In the genomic region with DNA sequence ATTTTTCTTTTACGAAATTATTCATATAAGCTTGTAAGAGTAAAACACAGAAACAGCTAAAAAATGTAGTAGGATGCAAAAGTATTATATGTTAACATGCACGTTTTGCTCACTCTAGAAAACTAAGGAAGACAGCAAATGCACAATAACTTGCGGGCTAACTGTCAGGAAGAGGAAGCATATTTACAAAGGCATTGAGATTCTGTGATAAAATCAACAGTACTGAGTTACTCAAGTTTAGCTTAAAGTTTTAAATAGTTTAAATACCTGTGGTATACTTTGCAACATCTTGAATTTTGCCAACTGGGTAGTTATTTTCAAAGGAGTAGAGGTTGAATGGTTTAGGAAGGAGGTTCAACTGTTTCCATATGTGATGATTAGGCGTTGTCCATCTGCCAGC, we compare ENCODE assay signal across 25 cellular contexts. TPM values are rescaled to one million over a fixed set of nuclear protein-coding genes. Genes with fewer than 3 reads are reported as not detected.
DNase-seq lines count a peak whose midpoint lies in the region; ATAC-seq and TF ChIP-seq lines count a peak whose summit lies in the region.
"Had no signal": no experiment of that assay in that cellular context is flagged by ENCODE, and none has a peak within 500 bp of the region (broad histone marks: within the 10 kb centered on the region; RNA-seq: fewer than 3 reads in every experiment).

No MANE protein-coding gene starts in this region.

- no peaks in the 10 kb centered on the region for H3K27me3 ChIP-seq in GM23248 (replicated peaks; ENCODE audit: insufficient read depth)
- H3K27me3 ChIP-seq in naive thymus-derived CD4-positive, alpha-beta T cell (ENCODE audit: control insufficient read depth in 2 of 2, insufficient read depth in 2 of 2, low read length in 2 of 2) = no peaks in the 10 kb centered on the region
- no peaks in the 10 kb centered on the region for H3K27me3 ChIP-seq in mammary epithelial cell (ENCODE audit: insufficient read depth, low read length)
- H3K27me3 ChIP-seq: SJSA1 had no signal

- no peak overlapping the region for H2AFZ ChIP-seq in GM23248
- H2AFZ ChIP-seq in mammary epithelial cell (ENCODE audit: low read depth, low read length) = no peak overlapping the region

- no peak for ATAC-seq in naive thymus-derived CD4-positive, alpha-beta T cell
- no peak for ATAC-seq in stimulated activated effector memory CD8-positive, alpha-beta T cell treated with anti-CD3 and anti-CD28 coated beads, Interleukin-12 subunit alpha, Interleukin-12 subunit beta, amount 100 ng/mL, for 72 hours
- ATAC-seq: A549, Right ventricle myocardium inferior had no signal

- H3K36me3 ChIP-seq in GM23248 (ENCODE audit: low read depth) = no peaks in the 10 kb centered on the region
- H3K36me3 ChIP-seq in naive thymus-derived CD4-positive, alpha-beta T cell (ENCODE audit: control insufficient read depth in 2 of 3, insufficient read depth in 3 of 3, low read length in 3 of 3) = no peaks in the 10 kb centered on the region
- H3K36me3 ChIP-seq in mammary epithelial cell (ENCODE audit: insufficient read depth, low read length) = no peaks in the 10 kb centered on the region
- H3K36me3 ChIP-seq: SJSA1 had no signal

- H3K36me3 Mint-ChIP-seq in activated naive CD8-positive, alpha-beta T cell = peaks cover 8% of the 10 kb centered on the region
- H3K36me3 Mint-ChIP-seq in activated naive CD8-positive, alpha-beta T cell treated with anti-CD3 and anti-CD28 coated beads for 36 hours = peaks cover 32% of the 10 kb centered on the region
- peaks cover 0 to 16% (median 11%) of the 10 kb centered on the region in 5 donors for H3K36me3 Mint-ChIP-seq in naive thymus-derived CD4-positive, alpha-beta T cell
- H3K36me3 Mint-ChIP-seq in stimulated activated effector memory CD8-positive, alpha-beta T cell treated with anti-CD3 and anti-CD28 coated beads, Interleukin-12 subunit alpha, Interleukin-12 subunit beta, amount 100 ng/mL, for 72 hours = peaks cover 62% of the 10 kb centered on the region

- in situ Hi-C loops in GM23248 (cut with MboI) (loop anchor here (10.0 to 25.0 kb wide), 2 partner anchors 96 to 169 kb away; no protein-coding TSS in a partner anchor), mammary epithelial cell (cut with MboI; ENCODE audit: low sequenced_read_pairs in 2 of 2) (loop anchor here in 1 of 2 donors (25.0 kb wide), 1 partner anchor 171 kb away; no protein-coding TSS in a partner anchor)

- no peak overlapping the region for H3K4me3 ChIP-seq in GM23248
- H3K4me3 ChIP-seq in naive thymus-derived CD4-positive, alpha-beta T cell (ENCODE audit: low read length) = no peak overlapping the region
- no peak overlapping the region for H3K4me3 ChIP-seq in mammary epithelial cell (replicated peaks in 1 of 3; ENCODE audit: insufficient read depth in 1 of 3, low read depth in 2 of 3, low read length in 3 of 3)
- H3K4me3 ChIP-seq: A549, SJSA1 had no signal

- no peaks in the 10 kb centered on the region for H3F3A ChIP-seq in GM23248 (ENCODE audit: insufficient read depth)

- dilution Hi-C loops in mammary epithelial cell (cut with HindIII; ENCODE audit: low sequenced_read_pairs) = no loop called here

- H3K9me3 Mint-ChIP-seq in activated naive CD8-positive, alpha-beta T cell (ENCODE audit: low read depth) = no peaks in the 10 kb centered on the region
- H3K9me3 Mint-ChIP-seq in activated naive CD8-positive, alpha-beta T cell treated with anti-CD3 and anti-CD28 coated beads for 36 hours = no peaks in the 10 kb centered on the region
- H3K9me3 Mint-ChIP-seq in naive thymus-derived CD4-positive, alpha-beta T cell = peaks cover 0 to 2% (median 0%) of the 10 kb centered on the region in 11 donors
- no peaks in the 10 kb centered on the region for H3K9me3 Mint-ChIP-seq in stimulated activated effector memory CD8-positive, alpha-beta T cell treated with anti-CD3 and anti-CD28 coated beads, Interleukin-12 subunit alpha, Interleukin-12 subunit beta, amount 100 ng/mL, for 72 hours
- H3K9me3 Mint-ChIP-seq: CD4-positive, CD25-positive, alpha-beta regulatory T cell had no signal

- no peaks in the 10 kb centered on the region for H3K27me3 Mint-ChIP-seq in activated naive CD8-positive, alpha-beta T cell
- H3K27me3 Mint-ChIP-seq in activated naive CD8-positive, alpha-beta T cell treated with anti-CD3 and anti-CD28 coated beads for 36 hours = no peaks in the 10 kb centered on the region
- H3K27me3 Mint-ChIP-seq in naive thymus-derived CD4-positive, alpha-beta T cell = no peaks in the 10 kb centered on the region
- H3K27me3 Mint-ChIP-seq: CD4-positive, CD25-positive, alpha-beta regulatory T cell had no signal

- H3K27ac Mint-ChIP-seq in activated naive CD8-positive, alpha-beta T cell = peak overlapping the region; percentile 29
- H3K27ac Mint-ChIP-seq in activated naive CD8-positive, alpha-beta T cell treated with anti-CD3 and anti-CD28 coated beads for 36 hours = no peak overlapping the region
- H3K27ac Mint-ChIP-seq in naive thymus-derived CD4-positive, alpha-beta T cell = peak overlapping the region in 8 of 9 donors; percentile 3 to 71 (median 26)
- no peak overlapping the region for H3K27ac Mint-ChIP-seq in stimulated activated effector memory CD8-positive, alpha-beta T cell treated with anti-CD3 and anti-CD28 coated beads, Interleukin-12 subunit alpha, Interleukin-12 subunit beta, amount 100 ng/mL, for 72 hours
- H3K27ac Mint-ChIP-seq: CD4-positive, CD25-positive, alpha-beta regulatory T cell had no signal

- H3K9me3 ChIP-seq in GM23248 (ENCODE audit: low read depth) (no peaks in the 10 kb centered on the region), mammary epithelial cell (replicated peaks; ENCODE audit: insufficient read depth, low read length) (no peaks in the 10 kb centered on the region)
- no peaks in the 10 kb centered on the region for H3K9me3 ChIP-seq in naive thymus-derived CD4-positive, alpha-beta T cell (ENCODE audit: control insufficient read depth in 2 of 3, low read length in 3 of 3)
- H3K9me3 ChIP-seq: A549, Caco-2, SJSA1 had no signal

- WGBS in GM23248 (ENCODE audit: low coverage in 1 of 2, low lambda C conversion rate in 2 of 2, missing lambda C conversion rate in 2 of 2), 2 experiments = 58 to 66% methylated on average over 4 of the region's 4 CpGs
- WGBS in mammary epithelial cell (ENCODE audit: low coverage, missing lambda C conversion rate) = 57% methylated on average over 4 of the region's 4 CpGs

- BruUV-seq in mammary epithelial cell (replicated peaks; lab: Mats Ljungman, UMichigan) = no TSS peak

- no peak for TF ChIP-seq CTCF in mammary epithelial cell (conservative IDR thresholded peaks at IDR 0.05 in 1 of 2, IDR thresholded peaks at IDR 0.05 in 1 of 2; ENCODE audit: extremely low read depth in 1 of 2, insufficient read depth in 1 of 2, low read depth in 1 of 2, low read length in 2 of 2)

- H3K4me1 ChIP-seq in GM23248 (ENCODE audit: insufficient read depth) = no peaks in the 10 kb centered on the region
- H3K4me1 ChIP-seq in naive thymus-derived CD4-positive, alpha-beta T cell (ENCODE audit: control insufficient read depth in 2 of 2, insufficient read depth in 2 of 2, low read length in 2 of 2) = no peaks in the 10 kb centered on the region
- no peaks in the 10 kb centered on the region for H3K4me1 ChIP-seq in mammary epithelial cell (ENCODE audit: insufficient read depth, low read length)
- H3K4me1 ChIP-seq: A549, Caco-2, SJSA1 had no signal

- DNase-seq in activated naive CD8-positive, alpha-beta T cell treated with anti-CD3 and anti-CD28 coated beads for 36 hours = no peak
- DNase-seq in GM23248 (peak; percentile 1), M059J (ENCODE audit: low read depth) (peak; percentile 3), mammary epithelial cell (no peak), MV-4-11 (lab: John Stamatoyannopoulos, UW) (no peak)
- no peak for DNase-seq in naive thymus-derived CD4-positive, alpha-beta T cell
- DNase-seq in stimulated activated effector memory CD8-positive, alpha-beta T cell treated with anti-CD3 and anti-CD28 coated beads, Interleukin-12 subunit alpha, Interleukin-12 subunit beta, amount 100 ng/mL, for 72 hours (ENCODE audit: low spot score in 2 of 2) = no peak
- DNase-seq: Caco-2; CD4-positive, CD25-positive, alpha-beta regulatory T cell; DMS 273 treated with DMSO at 0.1 percent for 48 hours; DMS79 treated with DMSO at 0.1 percent for 48 hours; GOT3; HCEC 1CT; IMR-90; NCI-H1105 treated with DMSO at 0.1 percent for 48 hours; NCI-H1694; NCI-H2081; NCI-H2171; OCI-M1 had no signal

- H3K79me2 ChIP-seq in GM23248 (ENCODE audit: insufficient read depth) (no peaks in the 10 kb centered on the region), mammary epithelial cell (ENCODE audit: insufficient read depth, low read length) (no peaks in the 10 kb centered on the region)

- H3K9ac ChIP-seq in GM23248 (no peak overlapping the region), mammary epithelial cell (ENCODE audit: insufficient read depth, low read length) (no peak overlapping the region)

- CTCF ChIA-PET in naive thymus-derived CD4-positive, alpha-beta T cell (lab: Charles Lee) = no interaction called here
- CTCF ChIA-PET in mammary epithelial cell (lab: Charles Lee; ENCODE audit: low non-redundant PET) = no interaction called here

- intact Hi-C loops in naive thymus-derived CD4-positive, alpha-beta T cell (cut with micrococcal nuclease) = no loop called here
- intact Hi-C loops in mammary epithelial cell (cut with micrococcal nuclease) = loop anchor here (10.0 kb wide), 1 partner anchor 289 kb away; no protein-coding TSS in a partner anchor

- no peak overlapping the region for H3K4me3 Mint-ChIP-seq in activated naive CD8-positive, alpha-beta T cell
- no peak overlapping the region for H3K4me3 Mint-ChIP-seq in activated naive CD8-positive, alpha-beta T cell treated with anti-CD3 and anti-CD28 coated beads for 36 hours
- peak overlapping the region in 5 of 10 donors; percentile 26 to 63 (median 41) for H3K4me3 Mint-ChIP-seq in naive thymus-derived CD4-positive, alpha-beta T cell
- H3K4me3 Mint-ChIP-seq in stimulated activated effector memory CD8-positive, alpha-beta T cell treated with anti-CD3 and anti-CD28 coated beads, Interleukin-12 subunit alpha, Interleukin-12 subunit beta, amount 100 ng/mL, for 72 hours = no peak overlapping the region
- H3K4me3 Mint-ChIP-seq: CD4-positive, CD25-positive, alpha-beta regulatory T cell had no signal

- peaks cover 23% of the 10 kb centered on the region for H3K4me1 Mint-ChIP-seq in activated naive CD8-positive, alpha-beta T cell (ENCODE audit: low read depth)
- peaks cover 7% of the 10 kb centered on the region for H3K4me1 Mint-ChIP-seq in activated naive CD8-positive, alpha-beta T cell treated with anti-CD3 and anti-CD28 coated beads for 36 hours
- peaks cover 5 to 40% (median 27%) of the 10 kb centered on the region in 7 donors for H3K4me1 Mint-ChIP-seq in naive thymus-derived CD4-positive, alpha-beta T cell
- H3K4me1 Mint-ChIP-seq in stimulated activated effector memory CD8-positive, alpha-beta T cell treated with anti-CD3 and anti-CD28 coated beads, Interleukin-12 subunit alpha, Interleukin-12 subunit beta, amount 100 ng/mL, for 72 hours = peaks cover 4% of the 10 kb centered on the region

- H3K9me2 ChIP-seq in GM23248 (ENCODE audit: insufficient read depth) = no peaks in the 10 kb centered on the region

- no peak overlapping the region for H3K27ac ChIP-seq in GM23248
- no peak overlapping the region for H3K27ac ChIP-seq in naive thymus-derived CD4-positive, alpha-beta T cell (ENCODE audit: low read depth, low read length)
- H3K27ac ChIP-seq in mammary epithelial cell (ENCODE audit: insufficient read depth, low read depth, low read length) = no peak overlapping the region
- H3K27ac ChIP-seq: A549, SJSA1 had no signal

- H4K20me1 ChIP-seq in GM23248 (ENCODE audit: insufficient read depth) (no peaks in the 10 kb centered on the region), mammary epithelial cell (ENCODE audit: insufficient read depth, low read length) (no peaks in the 10 kb centered on the region)

- POLR2A ChIA-PET in naive thymus-derived CD4-positive, alpha-beta T cell (lab: Charles Lee) = interaction anchor here (0.5 kb wide), 1 partner anchor 161 kb away, joined by 3 read pairs; no protein-coding TSS in a partner anchor

- no peak overlapping the region for H3K4me2 ChIP-seq in GM23248 (ENCODE audit: unreplicated experiment)
- no peak overlapping the region for H3K4me2 ChIP-seq in mammary epithelial cell (ENCODE audit: insufficient read depth, low read depth, low read length)
- H3K4me2 ChIP-seq: A549 had no signal

RNA-seq across cellular contexts. Expression of a gene that starts 37.0 kb away (rescaled TPM):
- 10 to 100 TPM; 67.1 to 67.6 TPM for total RNA-seq in activated naive CD8-positive, alpha-beta T cell treated with anti-CD3 and anti-CD28 coated beads for 36 hours
- not detected in 2 replicates for total RNA-seq in GM23248 (2014; rRNA removed; shearing (Covaris generic))
- polyA plus RNA-seq in GM23248 (2016; fragmentation: Nextera tagmentation; extraction: Ambion mirVana) = not detected in 2 replicates
- not detected in 2 replicates for total RNA-seq in M059J (2014; rRNA removed; shearing (Covaris generic))
- 10 to 100 TPM; 23.8 to 48.2 (median 37.9) TPM for total RNA-seq in naive thymus-derived CD4-positive, alpha-beta T cell
- polyA plus RNA-seq in naive thymus-derived CD4-positive, alpha-beta T cell = 10 to 100 TPM; 43.8 to 57.6 TPM
- total RNA-seq in mammary epithelial cell = not detected
- polyA plus RNA-seq in mammary epithelial cell = 0.03 TPM
- polyA minus RNA-seq in mammary epithelial cell = not detected
- total RNA-seq: Caco-2, IMR-90, LHCN-M2, Right ventricle myocardium inferior, SJSA1 had no signal
- polyA plus RNA-seq: A549, BJ, IMR-90 had no signal

RNA-seq across cellular contexts. Expression of a gene that starts 50.9 kb away (rescaled TPM):
- total RNA-seq in activated naive CD8-positive, alpha-beta T cell treated with anti-CD3 and anti-CD28 coated beads for 36 hours = under 1 TPM in 1 of 2 experiments, not detected in 1; 0.22 TPM
- not detected in 2 replicates for total RNA-seq in GM23248 (2014; rRNA removed; shearing (Covaris generic))
- polyA plus RNA-seq in GM23248 (2016; fragmentation: Nextera tagmentation; extraction: Ambion mirVana) (0.11 TPM in 1 of 2 replicates, not detected in the other), mammary epithelial cell (not detected)
- total RNA-seq in M059J (2014; rRNA removed; shearing (Covaris generic)) = not detected in 2 replicates
- total RNA-seq in naive thymus-derived CD4-positive, alpha-beta T cell = not detected
- not detected for polyA plus RNA-seq in naive thymus-derived CD4-positive, alpha-beta T cell
- not detected for total RNA-seq in mammary epithelial cell
- not detected for polyA minus RNA-seq in mammary epithelial cell
- total RNA-seq: Caco-2; CD4-positive, CD25-positive, alpha-beta regulatory T cell; IMR-90; LHCN-M2; Right ventricle myocardium inferior; SJSA1 had no signal
- polyA plus RNA-seq: A549; BJ; CD4-positive, CD25-positive, alpha-beta regulatory T cell; IMR-90 had no signal

Comparison
In these comparisons a context has a peak if more than half of its experiments do, and no peak if none do; other contexts are left out.
1. H3K27ac Mint-ChIP-seq: peak in activated naive CD8-positive, alpha-beta T cell (single experiment) and naive thymus-derived CD4-positive, alpha-beta T cell (8 of 9); none in activated naive CD8-positive, alpha-beta T cell treated with anti-CD3 and anti-CD28 coated beads for 36 hours (single experiment) and stimulated activated effector memory CD8-positive, alpha-beta T cell treated with anti-CD3 and anti-CD28 coated beads, Interleukin-12 subunit alpha, Interleukin-12 subunit beta, amount 100 ng/mL, for 72 hours (single experiment).
2. DNase-seq: peak in GM23248 (single experiment) and M059J (single experiment); none in activated naive CD8-positive, alpha-beta T cell treated with anti-CD3 and anti-CD28 coated beads for 36 hours (single experiment), naive thymus-derived CD4-positive, alpha-beta T cell (0 of 9), mammary epithelial cell (single experiment), stimulated activated effector memory CD8-positive, alpha-beta T cell treated with anti-CD3 and anti-CD28 coated beads, Interleukin-12 subunit alpha, Interleukin-12 subunit beta, amount 100 ng/mL, for 72 hours (0 of 2) and MV-4-11 (single experiment).
3. RNA of a gene that starts 37.0 kb away (total RNA-seq): 67.1 to 67.6 TPM in activated naive CD8-positive, alpha-beta T cell treated with anti-CD3 and anti-CD28 coated beads for 36 hours and 23.8 to 48.2 TPM in naive thymus-derived CD4-positive, alpha-beta T cell; not detected in GM23248, not detected in M059J and not detected in mammary epithelial cell; every median in the first group is over 10 times any median in the second.